1 cellular context compared by ENCODE assay signal in the genomic region with DNA sequence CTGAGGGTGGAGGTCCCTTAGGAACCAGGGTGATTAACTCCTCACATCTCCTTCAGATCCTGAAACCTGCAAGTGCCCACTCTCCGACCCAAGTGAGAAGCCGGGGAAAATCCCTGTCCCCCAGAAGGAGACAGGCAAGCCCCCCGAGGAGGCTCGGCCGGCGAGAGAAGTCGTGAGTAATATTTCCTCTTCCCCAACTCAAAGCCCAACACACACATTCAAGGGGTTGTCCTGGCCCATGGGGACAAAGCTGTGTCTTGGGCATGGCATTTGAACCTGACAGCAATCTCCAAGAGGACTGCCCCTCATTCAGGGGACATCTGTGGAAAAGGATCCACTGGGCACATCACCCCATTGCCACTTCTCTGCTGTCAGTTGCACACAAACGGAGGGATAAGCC.
TF ChIP-seq lines count a peak whose summit lies in the region.

No MANE protein-coding gene starts in this region.

TF ChIP-seq in H1, 55 proteins besides CTCF, POLR2A, EP300 and RAD21:
- TF ChIP-seq POLR2AphosphoS5 (IDR thresholded peaks at IDR 0.05; ENCODE audit: low read depth, low read length), result 0 out of 2 replicates have a peak, but pooled peaks have one; percentile 23
- TF ChIP-seq, protein P1, sequence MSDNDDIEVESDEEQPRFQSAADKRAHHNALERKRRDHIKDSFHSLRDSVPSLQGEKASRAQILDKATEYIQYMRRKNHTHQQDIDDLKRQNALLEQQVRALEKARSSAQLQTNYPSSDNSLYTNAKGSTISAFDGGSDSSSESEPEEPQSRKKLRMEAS (IDR thresholded peaks at IDR 0.05), result no peak
